Comparison of ENCODE assay signal across 8 cellular contexts in the genomic region with DNA sequence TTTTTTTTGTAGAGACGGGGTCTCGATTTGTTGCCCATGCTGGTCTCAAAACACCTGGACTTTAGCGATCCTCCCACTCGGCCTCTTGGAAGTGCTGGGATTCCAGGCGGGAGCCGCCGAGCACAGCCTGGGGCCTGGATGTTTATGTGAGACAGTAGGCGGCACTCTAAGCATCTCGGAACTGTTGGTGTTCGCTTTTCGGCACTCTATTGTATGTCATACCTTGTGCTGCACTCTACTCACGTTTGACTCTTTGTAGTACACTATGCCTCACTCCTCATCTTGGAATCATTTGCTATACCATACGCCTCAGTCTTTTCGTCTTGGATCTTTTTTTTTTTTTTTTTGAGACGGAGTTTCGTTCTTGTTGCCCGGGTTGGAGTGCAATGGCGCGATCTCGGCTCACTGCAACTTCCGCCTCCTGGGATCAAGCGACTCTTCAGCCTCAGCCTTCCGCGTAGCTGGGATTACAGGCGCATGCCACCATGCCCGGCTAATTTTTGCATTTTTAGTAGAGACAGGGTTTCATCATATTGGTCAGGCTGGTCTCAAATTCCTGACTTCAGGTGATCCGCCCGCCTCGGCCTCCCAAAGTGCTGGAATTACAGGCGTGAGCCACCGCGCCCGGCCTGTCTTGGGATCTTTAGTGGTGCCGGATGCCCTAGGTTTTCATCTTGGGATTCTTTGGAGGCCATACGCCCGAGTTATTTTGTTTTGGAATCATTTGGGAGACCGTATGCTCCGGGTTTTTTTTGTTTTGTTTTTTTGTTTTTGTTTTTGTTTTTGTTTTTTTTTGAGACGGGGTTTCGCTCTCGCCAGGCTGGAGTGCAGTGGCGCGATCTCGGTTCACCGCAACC. TPM values are rescaled to one million over a fixed set of nuclear protein-coding genes. Genes with fewer than 3 reads are reported as not detected.
DNase-seq lines count a peak whose midpoint lies in the region; ATAC-seq and TF ChIP-seq lines count a peak whose summit lies in the region.

No MANE protein-coding gene starts in this region.

- dilution Hi-C loops in IMR-90 (cut with HindIII; ENCODE audit: low sequenced_read_pairs, unreplicated experiment) = no loop called here

- in situ Hi-C loops in GM13977 (cut with MboI; ENCODE audit: low pct_unique_long_range_greater_than_20kb, low sequenced_read_pairs, unreplicated experiment) = no loop called here
- in situ Hi-C loops in IMR-90 (cut with MboI; ENCODE audit: low sequenced_read_pairs) = no loop called here

- no peaks in the 10 kb centered on the region for H4K20me1 ChIP-seq in IMR-90 (ENCODE audit: insufficient read depth, low read length)

- no peak overlapping the region for H4K8ac ChIP-seq in IMR-90 (ENCODE audit: low read depth in 2 of 2, low read length in 2 of 2)

- H3K14ac ChIP-seq in IMR-90 (replicated peaks; ENCODE audit: low read depth, low read length) = no peak overlapping the region

- H3K27me3 ChIP-seq in IMR-90 (ENCODE audit: control insufficient read depth, insufficient read depth, low read length) = peaks cover 14% of the 10 kb centered on the region

- TF ChIP-seq RAD21 in IMR-90 (IDR thresholded peaks at IDR 0.05; ENCODE audit: low read length) = no peak

- CTCF ChIA-PET in IMR-90 (lab: Yijun Ruan, JAX) = interaction anchor here (0.6 kb wide), 1 partner anchor 9 kb away, joined by 3 read pairs; no protein-coding TSS in a partner anchor

- no peak overlapping the region for H3K4ac ChIP-seq in IMR-90 (ENCODE audit: low read depth, low read length)

- TF ChIP-seq CTCF in GM13977 (IDR thresholded peaks at IDR 0.05; ENCODE audit: extremely low read depth, insufficient read depth, missing control alignments) = peak; percentile 9
- TF ChIP-seq CTCF in IMR-90 (conservative IDR thresholded peaks at IDR 0.05; ENCODE audit: low read depth, low read length) = no peak
- peak; percentile 17 for TF ChIP-seq CTCF in epithelial cell of esophagus (IDR thresholded peaks at IDR 0.05; ENCODE audit: insufficient read depth, low read depth, low read length, missing control alignments)

- H2BK5ac ChIP-seq in IMR-90 (ENCODE audit: low read depth, low read length, poor library complexity, severe bottlenecking) = no peak overlapping the region

- no peaks in the 10 kb centered on the region for H3K79me1 ChIP-seq in IMR-90 (ENCODE audit: low read depth in 1 of 2, low read length in 2 of 2)

- H4K91ac ChIP-seq in IMR-90 (ENCODE audit: insufficient read depth, low read depth, low read length) = no peak overlapping the region

- peak; percentile 33 for DNase-seq in GM13977 (ENCODE audit: low spot score)
- peak; percentile 4 for DNase-seq in IMR-90
- DNase-seq in epithelial cell of esophagus (ENCODE audit: low read depth) = peak; percentile 24
- DNase-seq in retina = peak; percentile 59
- DNase-seq in NCI-H1436 treated with DMSO at 0.1 percent for 48 hours (lab: John Stamatoyannopoulos, UW) = no peak
- no peak for DNase-seq in A172 (ENCODE audit: low spot score)
- no peak for DNase-seq in NCI-H774 (lab: John Stamatoyannopoulos, UW)

- ATAC-seq in IMR-90 (ENCODE audit: low read depth) (peak; percentile 68), HG02642 (IDR thresholded peaks at IDR 0.05; ENCODE audit: poor library complexity, unreplicated experiment) (no peak)

- H3K36me3 ChIP-seq in IMR-90 (ENCODE audit: control insufficient read depth, insufficient read depth, low read length) = no peaks in the 10 kb centered on the region

- H3K4me2 ChIP-seq in IMR-90 (ENCODE audit: low read depth, low read length) = peak overlapping the region; percentile 38; the same call in 1 of the 2 replicates

- H3K4me3 ChIP-seq in IMR-90 (ENCODE audit: insufficient read depth, low read depth, low read length) = peak overlapping the region; percentile 29; the same call in 1 of the 2 replicates
- peak overlapping the region; percentile 34 for H3K4me3 ChIP-seq in epithelial cell of esophagus (ENCODE audit: low read length)

- H3K56ac ChIP-seq in IMR-90 (ENCODE audit: extremely low read depth, insufficient read depth, low read length) = no peak overlapping the region

- no peak overlapping the region for H3K18ac ChIP-seq in IMR-90 (ENCODE audit: low read depth, low read length)

- H3K4me1 ChIP-seq in IMR-90 (ENCODE audit: control insufficient read depth, insufficient read depth, low read length) = no peaks in the 10 kb centered on the region

- H2BK15ac ChIP-seq in IMR-90 (ENCODE audit: low read depth, low read length) = no peak overlapping the region

- no peak overlapping the region for H2BK120ac ChIP-seq in IMR-90 (ENCODE audit: low read depth, low read length)

- peak overlapping the region; percentile 16 for H2AFZ ChIP-seq in IMR-90 (replicated peaks; ENCODE audit: low read length, poor library complexity)

- POLR2A ChIA-PET in IMR-90 (lab: Charles Lee; ENCODE audit: unreplicated experiment) = no interaction called here

- H3K9me3 ChIP-seq in IMR-90 (ENCODE audit: control insufficient read depth, insufficient read depth, low read length) = no peaks in the 10 kb centered on the region

- no peak overlapping the region for H2AK5ac ChIP-seq in IMR-90 (ENCODE audit: low read depth, low read length)

- TF ChIP-seq POLR2A in IMR-90 (IDR thresholded peaks at IDR 0.05; ENCODE audit: low read depth, low read length) = no peak

- WGBS in IMR-90 (ENCODE audit: extremely low coverage in 2 of 2, insufficient read length in 1 of 2), 2 experiments = 53% methylated on average over 6 of the region's 45 CpGs; no CpG with 5 or more reads in 1 of the 2 experiments

- H3K27ac ChIP-seq in IMR-90 (ENCODE audit: insufficient read depth, low read length) = no peak overlapping the region

- no TSS peak for BruUV-seq in IMR-90 (replicated peaks; lab: Mats Ljungman, UMichigan)

- H3K9me1 ChIP-seq in IMR-90 (ENCODE audit: insufficient read depth, low read length) = no peaks in the 10 kb centered on the region

- H2BK20ac ChIP-seq in IMR-90 (ENCODE audit: low read depth, low read length) = no peak overlapping the region

- no peak overlapping the region for H4K5ac ChIP-seq in IMR-90 (ENCODE audit: low read depth, low read length)

- no peak overlapping the region for H3K23ac ChIP-seq in IMR-90 (ENCODE audit: low read depth, low read length)

- H3K9ac ChIP-seq in IMR-90 (ENCODE audit: low read depth, low read length) = no peak overlapping the region

- intact Hi-C loops in IMR-90 (cut with micrococcal nuclease) = no loop called here

- H2AK9ac ChIP-seq in IMR-90 (replicated peaks; ENCODE audit: low read depth, low read length, poor library complexity) = no peak overlapping the region

TF ChIP-seq in IMR-90, 13 proteins besides CTCF, POLR2A, EP300 and RAD21:
- TF ChIP-seq RCOR1 (IDR thresholded peaks at IDR 0.05; ENCODE audit: insufficient replicate concordance, low read length) (no peak), CHD1 (IDR thresholded peaks at IDR 0.05; ENCODE audit: low read depth, low read length) (no peak)

RNA-seq across cellular contexts. Expression of a gene that starts 24.2 kb away (rescaled TPM):
- 10.2 and 16.7 TPM in 2 replicates for total RNA-seq in IMR-90 (2012; rRNA removed)
- 1.3 and 1.9 TPM in 2 replicates for polyA plus RNA-seq in IMR-90 (2012; rRNA removed)
- 0.21 and 0.27 TPM in 2 replicates for polyA plus RNA-seq in IMR-90 (2012; cell fraction: cytosol; rRNA removed)
- 0.41 and 4.7 TPM in 2 replicates for polyA plus RNA-seq in IMR-90 (2012; cell fraction: nucleus; rRNA removed; ENCODE audit: low replicate concordance)
- total RNA-seq in A172 (2014; rRNA removed; shearing (Covaris generic)) = 19.8 and 26.2 TPM in 2 replicates

Comparison
In these comparisons a context has a peak if more than half of its experiments do, and no peak if none do; other contexts are left out.
1. DNase-seq: peak in GM13977 (single experiment), IMR-90 (single experiment), epithelial cell of esophagus (single experiment) and retina (single experiment); none in NCI-H1436 treated with DMSO at 0.1 percent for 48 hours (single experiment), A172 (single experiment) and NCI-H774 (single experiment).